In genomic region chr20:460180-460579, GRCh38 we compare ENCODE assay signal across 12 cellular contexts. TPM values are rescaled to one million over a fixed set of nuclear protein-coding genes. Genes with fewer than 3 reads are reported as not detected.
DNase-seq lines count a peak whose midpoint lies in the region; ATAC-seq, FAIRE-seq and TF ChIP-seq lines count a peak whose summit lies in the region.
"Had no signal": no experiment of that assay in that cellular context is flagged by ENCODE, and none has a peak within 500 bp of the region (broad histone marks: within the 10 kb centered on the region; RNA-seq: fewer than 3 reads in every experiment).

No MANE protein-coding gene starts in this region.

- FAIRE-seq in HTR-8/SVneo (lab: Jason Lieb, UNC): no peak

- peaks cover 45% of the 10 kb centered on the region for H3K4me1 ChIP-seq in adipocyte (ENCODE audit: control insufficient read depth, insufficient read depth, low read length)

- CTCF ChIA-PET in CD4-positive, alpha-beta T cell (lab: Charles Lee): no interaction called here

- H3K36me3 ChIP-seq in adipocyte (ENCODE audit: control insufficient read depth, insufficient read depth, low read length, severe bottlenecking) (no peaks in the 10 kb centered on the region), brain microvascular endothelial cell (replicated peaks) (no peaks in the 10 kb centered on the region)
- H3K36me3 ChIP-seq: neutrophil had no signal

- ATAC-seq in CD4-positive, alpha-beta T cell (ENCODE audit: poor library complexity): no peak
- ATAC-seq in natural killer cell treated with Interleukin-12 subunit alpha and Interleukin-12 subunit beta and Interleukin-15 and Interleukin-18, amount 100 ng/mL, for 72 hours: no peak
- ATAC-seq: HCT116 had no signal

- peaks cover 60% of the 10 kb centered on the region for H3K4me1 Mint-ChIP-seq in CD4-positive, alpha-beta T cell (ENCODE audit: low read depth)
- peaks cover 44 to 46% of the 10 kb centered on the region in 2 donors for H3K4me1 Mint-ChIP-seq in natural killer cell treated with Interleukin-12 subunit alpha and Interleukin-12 subunit beta and Interleukin-15 and Interleukin-18, amount 100 ng/mL, for 72 hours (ENCODE audit: low read depth in 2 of 2)

- H3K27ac ChIP-seq in CD4-positive, alpha-beta T cell (ENCODE audit: low read depth, low read length): no peak overlapping the region
- no peak overlapping the region for H3K27ac ChIP-seq in brain microvascular endothelial cell
- H3K27ac ChIP-seq: neutrophil had no signal

- POLR2A ChIA-PET in CD4-positive, alpha-beta T cell (lab: Charles Lee): interaction anchor here (1.3 kb wide), 2 partner anchors 21 to 52 kb away, joined by 4 to 5 read pairs; partner anchors contain the start of gene RBCK1

- peak overlapping the region; percentile 98 for H3K9ac ChIP-seq in adipocyte (ENCODE audit: low read length)

- peak overlapping the region; percentile 98 for H3K4me3 Mint-ChIP-seq in CD4-positive, alpha-beta T cell
- peak overlapping the region; percentile 97 for H3K4me3 Mint-ChIP-seq in natural killer cell treated with Interleukin-12 subunit alpha and Interleukin-12 subunit beta and Interleukin-15 and Interleukin-18, amount 100 ng/mL, for 72 hours

- intact Hi-C loops in CD4-positive, alpha-beta T cell (cut with DNase I, micrococcal nuclease): loop anchor here (2.0 to 5.0 kb wide), 3 partner anchors 77 to 657 kb away; partner anchors contain the start of genes CSNK2A1 (in 1 of the 2) and PSMF1 (in 1 of the 2)

- DNase-seq in CD4-positive, alpha-beta T cell: no peak
- DNase-seq in HUDEP-2 (lab: John Stamatoyannopoulos, UW; ENCODE audit: unreplicated experiment in 76 of 76) (peak in 51 of 76 experiments; percentile 2 to 66 (median 24)), adipocyte (ENCODE audit: low read depth) (no peak), HTR-8/SVneo (ENCODE audit: insufficient read length, low spot score) (no peak), GOT3 (lab: John Stamatoyannopoulos, UW) (no peak), brain microvascular endothelial cell (no peak), cerebellar cortex (ENCODE audit: low spot score) (no peak)
- DNase-seq in natural killer cell treated with Interleukin-12 subunit alpha and Interleukin-12 subunit beta and Interleukin-15 and Interleukin-18, amount 100 ng/mL, for 72 hours (ENCODE audit: low spot score): no peak
- DNase-seq: cortex of kidney, NCI-H187 had no signal

- in situ Hi-C loops in brain microvascular endothelial cell (cut with HindIII; ENCODE audit: low pct_ligation_motif_present, low sequenced_read_pairs): no loop called here

- H3K4me3 ChIP-seq in adipocyte (ENCODE audit: low read length) (peak overlapping the region; percentile 99), brain microvascular endothelial cell (ENCODE audit: low read depth, low read length) (no peak overlapping the region)

- H3K27me3 Mint-ChIP-seq in CD4-positive, alpha-beta T cell: no peaks in the 10 kb centered on the region
- no peaks in the 10 kb centered on the region for H3K27me3 Mint-ChIP-seq in natural killer cell treated with Interleukin-12 subunit alpha and Interleukin-12 subunit beta and Interleukin-15 and Interleukin-18, amount 100 ng/mL, for 72 hours

- H3K27me3 ChIP-seq in CD4-positive, alpha-beta T cell (ENCODE audit: control insufficient read depth, insufficient read depth, low read length): no peaks in the 10 kb centered on the region
- H3K27me3 ChIP-seq in adipocyte (replicated peaks; ENCODE audit: control insufficient read depth, insufficient read depth, low read length) (no peaks in the 10 kb centered on the region), brain microvascular endothelial cell (replicated peaks) (no peaks in the 10 kb centered on the region)
- H3K27me3 ChIP-seq: neutrophil had no signal

- no peaks in the 10 kb centered on the region for H3K9me3 Mint-ChIP-seq in CD4-positive, alpha-beta T cell
- no peaks in the 10 kb centered on the region for H3K9me3 Mint-ChIP-seq in natural killer cell treated with Interleukin-12 subunit alpha and Interleukin-12 subunit beta and Interleukin-15 and Interleukin-18, amount 100 ng/mL, for 72 hours

- peaks cover 6% of the 10 kb centered on the region for H3K36me3 Mint-ChIP-seq in CD4-positive, alpha-beta T cell (ENCODE audit: low read depth)
- peaks cover 4% of the 10 kb centered on the region for H3K36me3 Mint-ChIP-seq in natural killer cell treated with Interleukin-12 subunit alpha and Interleukin-12 subunit beta and Interleukin-15 and Interleukin-18, amount 100 ng/mL, for 72 hours

- no peaks in the 10 kb centered on the region for H3K9me3 ChIP-seq in CD4-positive, alpha-beta T cell (ENCODE audit: control insufficient read depth, low read length)
- H3K9me3 ChIP-seq in adipocyte (ENCODE audit: control insufficient read depth, low read length): no peaks in the 10 kb centered on the region
- H3K9me3 ChIP-seq: neutrophil had no signal

- no peak for TF ChIP-seq CTCF in CD4-positive, alpha-beta T cell (IDR thresholded peaks at IDR 0.05)
- TF ChIP-seq CTCF in brain microvascular endothelial cell (IDR thresholded peaks at IDR 0.05; ENCODE audit: low read depth, low read length, missing control alignments): no peak

- peak overlapping the region; percentile 42 for H3K27ac Mint-ChIP-seq in CD4-positive, alpha-beta T cell
- peak overlapping the region; percentile 88 to 96 for H3K27ac Mint-ChIP-seq in natural killer cell treated with Interleukin-12 subunit alpha and Interleukin-12 subunit beta and Interleukin-15 and Interleukin-18, amount 100 ng/mL, for 72 hours

RNA-seq across cellular contexts. Expression of gene TBC1D20, which starts 2.2 kb away (rescaled TPM):
- total RNA-seq in CD4-positive, alpha-beta T cell: 10 to 100 TPM; 15.7 to 16.1 TPM
- total RNA-seq in natural killer cell treated with Interleukin-12 subunit alpha and Interleukin-12 subunit beta and Interleukin-15 and Interleukin-18, amount 100 ng/mL, for 72 hours: 10 to 100 TPM; 46.4 to 56.8 TPM

RNA-seq across cellular contexts. Expression of gene RBCK1, which starts 52.1 kb away (rescaled TPM):
- 10 to 100 TPM; 53.3 to 57.3 TPM for total RNA-seq in CD4-positive, alpha-beta T cell
- total RNA-seq in natural killer cell treated with Interleukin-12 subunit alpha and Interleukin-12 subunit beta and Interleukin-15 and Interleukin-18, amount 100 ng/mL, for 72 hours: 100 to 1,000 TPM; 157 to 159 TPM

Comparison
In these comparisons a context has a peak if more than half of its experiments do, and no peak if none do; other contexts are left out.
1. DNase-seq: peak in HUDEP-2 (51 of 76); none in CD4-positive, alpha-beta T cell (0 of 10), adipocyte (single experiment), natural killer cell treated with Interleukin-12 subunit alpha and Interleukin-12 subunit beta and Interleukin-15 and Interleukin-18, amount 100 ng/mL, for 72 hours (single experiment), HTR-8/SVneo (single experiment), GOT3 (single experiment), brain microvascular endothelial cell (single experiment) and cerebellar cortex (single experiment).